In genomic region chr5:175861337-175862130, GRCh38 we compare ENCODE assay signal across 1 cellular context.
TF ChIP-seq lines count a peak whose summit lies in the region.

No MANE protein-coding gene starts in this region.

TF ChIP-seq in HepG2, 621 proteins besides CTCF, POLR2A, EP300 and RAD21 (continued from another document and continues in another):
- TF ChIP-seq TFDP1 (CRISPR knock-in tag; IDR thresholded peaks at IDR 0.05; ENCODE audit: borderline replicate concordance) (no peak), ZKSCAN8 (CRISPR knock-in tag; IDR thresholded peaks at IDR 0.05; ENCODE audit: borderline replicate concordance) (peak; percentile 87; the same call in 1 of the 2 replicates), AHR (CRISPR knock-in tag; IDR thresholded peaks at IDR 0.05) (0 out of 2 replicates have a peak, but pooled peaks have one; percentile 27), THAP11 (CRISPR knock-in tag; IDR thresholded peaks at IDR 0.05) (peak; percentile 70; the same call in 1 of the 2 replicates), SSRP1 (CRISPR knock-in tag; IDR thresholded peaks at IDR 0.05) (no peak), ZNF296 (CRISPR knock-in tag; conservative IDR thresholded peaks at IDR 0.05) (0 out of 2 replicates have a peak, but pooled peaks have one; percentile 42), TEAD2 (CRISPR knock-in tag; IDR thresholded peaks at IDR 0.05) (no peak), MLX (CRISPR knock-in tag; IDR thresholded peaks at IDR 0.05) (peak; percentile 90), ZNF782 (CRISPR knock-in tag; IDR thresholded peaks at IDR 0.05; ENCODE audit: borderline replicate concordance) (peak; percentile 48; the same call in 1 of the 2 replicates), CBX5 (CRISPR knock-in tag; IDR thresholded peaks at IDR 0.05; ENCODE audit: borderline replicate concordance) (peak; percentile 26; the same call in 1 of the 2 replicates), DNMT3B (CRISPR knock-in tag; conservative IDR thresholded peaks at IDR 0.05) (no peak), FOXK1 (CRISPR knock-in tag; IDR thresholded peaks at IDR 0.05; ENCODE audit: borderline replicate concordance, low read depth) (peak; percentile 77; the same call in 1 of the 2 replicates), NONO (IDR thresholded peaks at IDR 0.05) (no peak), NONO (CRISPR knock-in tag; conservative IDR thresholded peaks at IDR 0.05) (peak; percentile 80; the same call in 1 of the 2 replicates), GMEB2 (CRISPR knock-in tag; IDR thresholded peaks at IDR 0.05; ENCODE audit: low read depth) (no peak), GMEB1 (CRISPR knock-in tag; IDR thresholded peaks at IDR 0.05; ENCODE audit: borderline replicate concordance) (0 out of 2 replicates have a peak, but pooled peaks have one; percentile 25), SAFB2 (CRISPR knock-in tag; IDR thresholded peaks at IDR 0.05; ENCODE audit: borderline replicate concordance, low read depth) (no peak), ZNF432 (CRISPR knock-in tag; IDR thresholded peaks at IDR 0.05; ENCODE audit: borderline replicate concordance) (no peak), POLR2G (IDR thresholded peaks at IDR 0.05; ENCODE audit: low read depth, low read length) (peak; percentile 62; the same call in 1 of the 2 replicates), ZBTB33 (CRISPR knock-in tag; IDR thresholded peaks at IDR 0.05) (0 out of 2 replicates have a peak, but pooled peaks have one; percentile 45), FOXO1 (CRISPR knock-in tag; IDR thresholded peaks at IDR 0.05) (peak; percentile 82; the same call in 1 of the 2 replicates), PHF21A (CRISPR knock-in tag; IDR thresholded peaks at IDR 0.05) (peak; percentile 93), SP2 (CRISPR knock-in tag; IDR thresholded peaks at IDR 0.05) (no peak), GATAD2A (CRISPR knock-in tag; IDR thresholded peaks at IDR 0.05) (peak; percentile 90), KDM3A (CRISPR knock-in tag; IDR thresholded peaks at IDR 0.05; ENCODE audit: low read depth) (no peak), MED1 (CRISPR knock-in tag; IDR thresholded peaks at IDR 0.05) (peak; percentile 91), ZNF839 (CRISPR knock-in tag; IDR thresholded peaks at IDR 0.05; ENCODE audit: borderline replicate concordance) (no peak), KAT7 (CRISPR knock-in tag; IDR thresholded peaks at IDR 0.05; ENCODE audit: borderline replicate concordance) (no peak), ZNF766 (CRISPR knock-in tag; IDR thresholded peaks at IDR 0.05; ENCODE audit: borderline replicate concordance) (no peak), ZNF589 (CRISPR knock-in tag; conservative IDR thresholded peaks at IDR 0.05) (peak; percentile 84), ZNF350 (CRISPR knock-in tag; IDR thresholded peaks at IDR 0.05; ENCODE audit: borderline replicate concordance, low read depth) (peak; percentile 58; the same call in 1 of the 2 replicates), ZBTB1 (CRISPR knock-in tag; IDR thresholded peaks at IDR 0.05; ENCODE audit: borderline replicate concordance) (no peak), XRCC5 (optimal IDR thresholded peaks at IDR 0.05; ENCODE audit: low read length) (peak; percentile 91), GLMP (CRISPR knock-in tag; IDR thresholded peaks at IDR 0.05; ENCODE audit: borderline replicate concordance) (no peak), SIN3B (IDR thresholded peaks at IDR 0.05; ENCODE audit: low read length) (no peak), JUND (CRISPR knock-in tag; IDR thresholded peaks at IDR 0.05) (peak; percentile 91), PTBP1 (IDR thresholded peaks at IDR 0.05; ENCODE audit: low read depth, low read length, poor library complexity, severe bottlenecking) (no peak), TGIF2 (CRISPR knock-in tag; IDR thresholded peaks at IDR 0.05) (peak; percentile 77; the same call in 1 of the 2 replicates), DR1 (CRISPR knock-in tag; IDR thresholded peaks at IDR 0.05) (no peak), ZNF441 (CRISPR knock-in tag; IDR thresholded peaks at IDR 0.05; ENCODE audit: borderline replicate concordance) (0 out of 2 replicates have a peak, but pooled peaks have one; percentile 16), RFXANK (CRISPR knock-in tag; IDR thresholded peaks at IDR 0.05) (peak; percentile 59; the same call in 1 of the 2 replicates), MIER2 (CRISPR knock-in tag; IDR thresholded peaks at IDR 0.05) (peak; percentile 88), RXRB (CRISPR knock-in tag; IDR thresholded peaks at IDR 0.05; ENCODE audit: borderline replicate concordance) (peak; percentile 88), KLF16 (CRISPR knock-in tag; IDR thresholded peaks at IDR 0.05) (peak in 1 of 2 experiments; percentile 70; a peak in 2 of 4 replicates), MBD4 (IDR thresholded peaks at IDR 0.05; ENCODE audit: borderline replicate concordance, low read length) (no peak), ZNF878 (CRISPR knock-in tag; IDR thresholded peaks at IDR 0.05) (peak; percentile 82), ZNF501 (CRISPR knock-in tag; IDR thresholded peaks at IDR 0.05) (peak; percentile 69; the same call in 1 of the 2 replicates), ZNF234 (CRISPR knock-in tag; conservative IDR thresholded peaks at IDR 0.05) (no peak), JARID2 (CRISPR knock-in tag; IDR thresholded peaks at IDR 0.05; ENCODE audit: insufficient replicate concordance) (no peak), CREM (IDR thresholded peaks at IDR 0.05) (peak; percentile 95), CREM (CRISPR knock-in tag; IDR thresholded peaks at IDR 0.05) (no peak), ZNF574 (CRISPR knock-in tag; IDR thresholded peaks at IDR 0.05) (peak; percentile 84), NRL (CRISPR knock-in tag; IDR thresholded peaks at IDR 0.05; ENCODE audit: borderline replicate concordance) (peak; percentile 47; the same call in 1 of the 2 replicates), DDIT3 (CRISPR knock-in tag; IDR thresholded peaks at IDR 0.05) (no peak), RBAK (CRISPR knock-in tag; IDR thresholded peaks at IDR 0.05) (no peak), ZNF563 (CRISPR knock-in tag; IDR thresholded peaks at IDR 0.05) (peak; percentile 79; the same call in 1 of the 2 replicates), MED13 (CRISPR knock-in tag; IDR thresholded peaks at IDR 0.05) (peak; percentile 96), ZBTB2 (CRISPR knock-in tag; IDR thresholded peaks at IDR 0.05; ENCODE audit: low read depth) (0 out of 2 replicates have a peak, but pooled peaks have one; percentile 29), IKZF5 (CRISPR knock-in tag; IDR thresholded peaks at IDR 0.05) (peak; percentile 82; the same call in 1 of the 2 replicates), ZNF230 (CRISPR knock-in tag; IDR thresholded peaks at IDR 0.05) (no peak)
